In the genomic region with DNA sequence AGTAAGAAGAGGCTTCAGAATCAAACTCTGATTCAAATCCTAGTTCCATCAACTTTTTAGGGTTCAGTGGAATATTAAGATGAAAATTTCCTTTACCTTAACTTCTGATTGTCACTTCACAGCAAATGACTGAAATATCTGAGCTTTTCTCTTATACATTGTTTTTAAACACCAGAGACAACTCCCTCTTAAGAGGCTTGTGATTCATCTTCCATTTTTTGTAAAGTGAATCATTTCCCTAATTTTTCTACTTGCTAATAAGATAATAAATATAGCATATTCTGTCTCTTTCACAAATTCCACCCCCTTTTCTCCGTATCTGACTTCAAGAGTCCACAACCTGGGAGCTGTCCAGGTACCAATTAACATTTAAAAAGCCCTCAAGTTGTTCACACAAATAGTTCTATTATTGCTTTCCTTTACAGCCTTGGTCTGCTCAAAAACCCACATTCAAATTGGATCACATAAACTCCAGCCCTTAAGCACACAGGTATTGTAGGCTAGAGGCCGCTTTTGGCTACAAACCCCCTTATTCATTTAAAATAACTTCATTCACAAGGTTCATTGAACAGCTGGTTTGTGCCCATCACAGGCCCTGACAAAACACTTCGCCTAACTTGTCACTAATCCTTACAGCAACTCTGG, we compare ENCODE assay signal across 18 cellular contexts. TPM values are rescaled to one million over a fixed set of nuclear protein-coding genes. Genes with fewer than 3 reads are reported as not detected.
DNase-seq lines count a peak whose midpoint lies in the region; ATAC-seq, FAIRE-seq and TF ChIP-seq lines count a peak whose summit lies in the region.
"Had no signal": no experiment of that assay in that cellular context is flagged by ENCODE, and none has a peak within 500 bp of the region (broad histone marks: within the 10 kb centered on the region; RNA-seq: fewer than 3 reads in every experiment).

No MANE protein-coding gene starts in this region.

- 0 out of 4 replicates have a peak overlapping the region, but pooled peaks of 1 of the 2 experiments have one; percentile 50 for H4K8ac ChIP-seq in IMR-90 (ENCODE audit: low read depth in 2 of 2, low read length in 2 of 2)

- no peaks in the 10 kb centered on the region for H3K36me3 Mint-ChIP-seq in activated CD4-positive, alpha-beta T cell treated with anti-CD3 and anti-CD28 coated beads, Interleukin-2, amount 10 ng/mL, durations not matched to agents 7 days and 5 days (ENCODE audit: low read depth)
- H3K36me3 Mint-ChIP-seq: T-cell had no signal

- H3K9me3 ChIP-seq in IMR-90 (ENCODE audit: control insufficient read depth, insufficient read depth, low read length) (no peaks in the 10 kb centered on the region), endothelial cell of umbilical vein (replicated peaks; ENCODE audit: control insufficient read depth, insufficient read depth, low read length) (no peaks in the 10 kb centered on the region), osteoblast (ENCODE audit: low read depth, low read length) (no peaks in the 10 kb centered on the region)

- no peak overlapping the region for H2AFZ ChIP-seq in IMR-90 (replicated peaks; ENCODE audit: low read length, poor library complexity)
- no peak overlapping the region for H2AFZ ChIP-seq in endothelial cell of umbilical vein (ENCODE audit: low read depth, low read length)
- H2AFZ ChIP-seq in osteoblast (ENCODE audit: low read length): no peak overlapping the region

- no peak overlapping the region for H2AK9ac ChIP-seq in IMR-90 (replicated peaks; ENCODE audit: low read depth, low read length, poor library complexity)

- H3K23ac ChIP-seq in IMR-90 (ENCODE audit: low read depth, low read length): peak overlapping the region; percentile 51; the same call in 1 of the 2 replicates

- H4K20me1 ChIP-seq in IMR-90 (ENCODE audit: insufficient read depth, low read length) (no peaks in the 10 kb centered on the region), endothelial cell of umbilical vein (replicated peaks; ENCODE audit: control insufficient read depth, extremely low read depth, insufficient read depth, low read length) (no peaks in the 10 kb centered on the region), osteoblast (ENCODE audit: insufficient read depth, low read length) (no peaks in the 10 kb centered on the region)

- CTCF ChIA-PET in IMR-90 (lab: Yijun Ruan, JAX): no interaction called here
- CTCF ChIA-PET in endothelial cell of umbilical vein (lab: Charles Lee): interaction anchor here (0.5 to 2.8 kb wide), 6 partner anchors 11 to 527 kb away, joined by 3 to 15 read pairs (median 3); a partner anchor contains a TSS
- CTCF ChIA-PET in activated CD4-positive, alpha-beta T cell treated with anti-CD3 and anti-CD28 coated beads, Interleukin-2, amount 10 ng/mL, durations not matched to agents 7 days and 5 days (lab: Charles Lee): interaction anchor here (0.6 to 1.1 kb wide), 2 partner anchors 14 to 239 kb away, joined by 3 to 4 read pairs; a partner anchor contains a TSS

- no peaks in the 10 kb centered on the region for H3K36me3 ChIP-seq in IMR-90 (ENCODE audit: control insufficient read depth, insufficient read depth, low read length)
- no peaks in the 10 kb centered on the region for H3K36me3 ChIP-seq in endothelial cell of umbilical vein (ENCODE audit: control insufficient read depth in 2 of 2, extremely low read depth in 1 of 2, insufficient read depth in 2 of 2, low read length in 2 of 2)
- H3K36me3 ChIP-seq in osteoblast (ENCODE audit: insufficient read depth, low read length): no peaks in the 10 kb centered on the region

- intact Hi-C loops in IMR-90 (cut with micrococcal nuclease): no loop called here
- intact Hi-C loops in endothelial cell of umbilical vein (cut with micrococcal nuclease): no loop called here
- intact Hi-C loops in Right ventricle myocardium superior (cut with DNase I): no loop called here

- no peak overlapping the region for H3K27ac Mint-ChIP-seq in activated CD4-positive, alpha-beta T cell treated with anti-CD3 and anti-CD28 coated beads, Interleukin-2, amount 10 ng/mL, durations not matched to agents 7 days and 5 days
- H3K27ac Mint-ChIP-seq: CD4-positive, alpha-beta memory T cell; T-cell had no signal

- TF ChIP-seq POLR2A in IMR-90 (IDR thresholded peaks at IDR 0.05; ENCODE audit: low read depth, low read length): no peak
- no peak for TF ChIP-seq POLR2A in endothelial cell of umbilical vein (IDR thresholded peaks at IDR 0.05; ENCODE audit: low read depth, low read length)

- no peak overlapping the region for H3K4me2 ChIP-seq in IMR-90 (ENCODE audit: low read depth, low read length)
- no peak overlapping the region for H3K4me2 ChIP-seq in endothelial cell of umbilical vein (ENCODE audit: insufficient read depth, low read length)
- H3K4me2 ChIP-seq in osteoblast (ENCODE audit: insufficient read depth, low read length): no peak overlapping the region

- TF ChIP-seq RAD21 in IMR-90 (IDR thresholded peaks at IDR 0.05; ENCODE audit: low read length): no peak

- H3K4me1 Mint-ChIP-seq in activated CD4-positive, alpha-beta T cell treated with anti-CD3 and anti-CD28 coated beads, Interleukin-2, amount 10 ng/mL, durations not matched to agents 7 days and 5 days: peaks cover 22% of the 10 kb centered on the region
- H3K4me1 Mint-ChIP-seq: T-cell had no signal

- TF ChIP-seq CTCF in IMR-90 (conservative IDR thresholded peaks at IDR 0.05; ENCODE audit: low read depth, low read length) (no peak), endothelial cell of umbilical vein (IDR thresholded peaks at IDR 0.05; ENCODE audit: extremely low read depth in 1 of 2, insufficient read depth in 1 of 2, low read depth in 1 of 2, low read length in 2 of 2) (no peak), osteoblast (IDR thresholded peaks at IDR 0.05; ENCODE audit: extremely low read depth, low read depth, low read length) (no peak)

- no peaks in the 10 kb centered on the region for H3K9me3 Mint-ChIP-seq in activated CD4-positive, alpha-beta T cell treated with anti-CD3 and anti-CD28 coated beads, Interleukin-2, amount 10 ng/mL, durations not matched to agents 7 days and 5 days
- H3K9me3 Mint-ChIP-seq: T-cell had no signal

- in situ Hi-C loops in IMR-90 (cut with MboI; ENCODE audit: low sequenced_read_pairs): no loop called here

- H3K9me1 ChIP-seq in IMR-90 (ENCODE audit: insufficient read depth, low read length): no peaks in the 10 kb centered on the region
- H3K9me1 ChIP-seq in endothelial cell of umbilical vein (replicated peaks; ENCODE audit: control insufficient read depth, extremely low read depth, insufficient read depth, low read length): no peaks in the 10 kb centered on the region

- no peaks in the 10 kb centered on the region for H3K79me2 ChIP-seq in endothelial cell of umbilical vein (ENCODE audit: control insufficient read depth, insufficient read depth, low read length)
- H3K79me2 ChIP-seq in osteoblast (ENCODE audit: insufficient read depth, low read length): no peaks in the 10 kb centered on the region

- peak; percentile 19 for DNase-seq in ELR (ENCODE audit: low read depth)
- peak; percentile 41 for DNase-seq in IMR-90
- peak; percentile 6 for DNase-seq in endothelial cell of umbilical vein (ENCODE audit: low read depth, low spot score)
- DNase-seq in osteoblast (ENCODE audit: insufficient read length, low spot score, missing footprints): peak; percentile 89
- no peak for DNase-seq in activated CD4-positive, alpha-beta T cell treated with anti-CD3 and anti-CD28 coated beads, Interleukin-2, amount 10 ng/mL, durations not matched to agents 7 days and 5 days
- no peak for DNase-seq in Right ventricle myocardium superior
- no peak for DNase-seq in GOT3 (lab: John Stamatoyannopoulos, UW)
- DNase-seq: CD4-positive, alpha-beta memory T cell; NCI-H1105 treated with DMSO at 0.1 percent for 48 hours; NCI-H1694; NCI-H2081 treated with DMSO at 0.1 percent for 48 hours; SHP77; T-cell had no signal

- POLR2A ChIA-PET in IMR-90 (lab: Charles Lee; ENCODE audit: unreplicated experiment): no interaction called here
- POLR2A ChIA-PET in endothelial cell of umbilical vein (lab: Charles Lee): no interaction called here
- POLR2A ChIA-PET in activated CD4-positive, alpha-beta T cell treated with anti-CD3 and anti-CD28 coated beads, Interleukin-2, amount 10 ng/mL, durations not matched to agents 7 days and 5 days (lab: Charles Lee): no interaction called here

- H3K4me3 Mint-ChIP-seq in activated CD4-positive, alpha-beta T cell treated with anti-CD3 and anti-CD28 coated beads, Interleukin-2, amount 10 ng/mL, durations not matched to agents 7 days and 5 days: no peak overlapping the region
- H3K4me3 Mint-ChIP-seq: CD4-positive, alpha-beta memory T cell; T-cell had no signal

- FAIRE-seq in endothelial cell of umbilical vein (lab: Jason Lieb, UNC): no peak
- FAIRE-seq: GM12892, GM18507, H54 had no signal

- no peak for ATAC-seq in IMR-90 (ENCODE audit: low read depth)
- ATAC-seq in Right ventricle myocardium superior (ENCODE audit: poor library complexity): no peak
- ATAC-seq: T-cell had no signal

- H2BK120ac ChIP-seq in IMR-90 (ENCODE audit: low read depth, low read length): peak overlapping the region; percentile 38; the same call in 1 of the 2 replicates

- WGBS in IMR-90 (ENCODE audit: extremely low coverage in 2 of 2, insufficient read length in 1 of 2), 2 experiments: no CpG with 5 or more reads among the region's 3 CpGs

- H3K4ac ChIP-seq in IMR-90 (ENCODE audit: low read depth, low read length): peak overlapping the region; percentile 56; the same call in 1 of the 2 replicates

- no peak overlapping the region for H4K91ac ChIP-seq in IMR-90 (ENCODE audit: insufficient read depth, low read depth, low read length)

- no peak overlapping the region for H3K56ac ChIP-seq in IMR-90 (ENCODE audit: extremely low read depth, insufficient read depth, low read length)

- H2BK5ac ChIP-seq in IMR-90 (ENCODE audit: low read depth, low read length, poor library complexity, severe bottlenecking): no peak overlapping the region

- no peak overlapping the region for H2AK5ac ChIP-seq in IMR-90 (ENCODE audit: low read depth, low read length)

- no peak overlapping the region for H4K5ac ChIP-seq in IMR-90 (ENCODE audit: low read depth, low read length)

- H3K27me3 ChIP-seq in IMR-90 (ENCODE audit: control insufficient read depth, insufficient read depth, low read length): no peaks in the 10 kb centered on the region
- H3K27me3 ChIP-seq in endothelial cell of umbilical vein (ENCODE audit: control insufficient read depth in 2 of 2, insufficient read depth in 2 of 2, low read length in 2 of 2): no peaks in the 10 kb centered on the region
- no peaks in the 10 kb centered on the region for H3K27me3 ChIP-seq in osteoblast (ENCODE audit: insufficient read depth, low read length)

- no peak overlapping the region for H3K18ac ChIP-seq in IMR-90 (ENCODE audit: low read depth, low read length)

- dilution Hi-C loops in IMR-90 (cut with HindIII; ENCODE audit: low sequenced_read_pairs, unreplicated experiment): no loop called here
- dilution Hi-C loops in endothelial cell of umbilical vein (cut with MboI; ENCODE audit: extremely low pct_ligation_motif_present, low sequenced_read_pairs): no loop called here

- H3K9ac ChIP-seq in IMR-90 (ENCODE audit: low read depth, low read length) (no peak overlapping the region), endothelial cell of umbilical vein (replicated peaks; ENCODE audit: extremely low read depth, insufficient read depth, low read length) (no peak overlapping the region)

- H3K14ac ChIP-seq in IMR-90 (replicated peaks; ENCODE audit: low read depth, low read length): no peak overlapping the region

- H3K27ac ChIP-seq in IMR-90 (ENCODE audit: insufficient read depth, low read length): no peak overlapping the region
- no peak overlapping the region for H3K27ac ChIP-seq in endothelial cell of umbilical vein (ENCODE audit: insufficient read depth, low read depth, low read length)
- no peak overlapping the region for H3K27ac ChIP-seq in osteoblast (ENCODE audit: low read depth, low read length)
- H3K27ac ChIP-seq: SK-N-MC had no signal

- BruUV-seq in IMR-90 (replicated peaks; lab: Mats Ljungman, UMichigan) (no TSS peak), endothelial cell of umbilical vein (replicated peaks; lab: Mats Ljungman, UMichigan) (no TSS peak)

- peaks cover 8% of the 10 kb centered on the region for H3K4me1 ChIP-seq in IMR-90 (ENCODE audit: control insufficient read depth, insufficient read depth, low read length)
- H3K4me1 ChIP-seq in endothelial cell of umbilical vein (ENCODE audit: control insufficient read depth, extremely low read depth, insufficient read depth, low read length): peaks cover 4% of the 10 kb centered on the region
- H3K4me1 ChIP-seq in osteoblast (ENCODE audit: insufficient read depth, low read length): peaks cover 13% of the 10 kb centered on the region

- peak overlapping the region; percentile 25; the same call in 1 of the 2 replicates for H2BK20ac ChIP-seq in IMR-90 (ENCODE audit: low read depth, low read length)

- H3K27me3 Mint-ChIP-seq in activated CD4-positive, alpha-beta T cell treated with anti-CD3 and anti-CD28 coated beads, Interleukin-2, amount 10 ng/mL, durations not matched to agents 7 days and 5 days: peaks cover 22% of the 10 kb centered on the region

- H3K4me3 ChIP-seq in IMR-90 (ENCODE audit: insufficient read depth, low read depth, low read length) (no peak overlapping the region), endothelial cell of umbilical vein (replicated peaks in 1 of 3; ENCODE audit: insufficient read depth in 1 of 3, low read depth in 1 of 3, low read length in 3 of 3) (no peak overlapping the region), osteoblast (ENCODE audit: insufficient read depth, low read length) (no peak overlapping the region)
- H3K4me3 ChIP-seq: K562, SK-N-MC had no signal

- H2BK15ac ChIP-seq in IMR-90 (ENCODE audit: low read depth, low read length): no peak overlapping the region

- no peaks in the 10 kb centered on the region for H3K79me1 ChIP-seq in IMR-90 (ENCODE audit: low read depth in 1 of 2, low read length in 2 of 2)

RNA-seq across cellular contexts. Expression of a gene that starts 14.1 kb away (rescaled TPM):
- total RNA-seq in IMR-90 (2012; rRNA removed) (29.9 and 53.3 TPM in 2 replicates), endothelial cell of umbilical vein (68.9 and 77.7 TPM in 2 replicates), osteoblast (33.6 and 36.6 TPM in 2 replicates), Right ventricle myocardium superior (30.0 TPM)
- polyA plus RNA-seq in IMR-90 (2012; rRNA removed) (24.4 and 32.4 TPM in 2 replicates), endothelial cell of umbilical vein (6.5 and 9.4 TPM in 2 replicates)
- polyA plus RNA-seq in IMR-90 (2012; cell fraction: cytosol; rRNA removed): 2.2 and 4.9 TPM in 2 replicates
- 5.3 and 43.5 TPM in 2 replicates for polyA plus RNA-seq in IMR-90 (2012; cell fraction: nucleus; rRNA removed; ENCODE audit: low replicate concordance)
- polyA plus RNA-seq in endothelial cell of umbilical vein (2011; cell fraction: cytosol; rRNA removed): 14.3 and 14.9 TPM in 2 replicates
- 46.1 and 60.5 TPM in 2 replicates for polyA plus RNA-seq in endothelial cell of umbilical vein (2011; cell fraction: nucleus; rRNA removed)
- 71.3 and 93.8 TPM in 2 replicates for polyA plus RNA-seq in endothelial cell of umbilical vein (2012)
- polyA minus RNA-seq in endothelial cell of umbilical vein: 15.0 and 16.8 TPM in 2 replicates
- polyA minus RNA-seq in endothelial cell of umbilical vein (2011; cell fraction: cytosol; rRNA and poly(A)+ RNA removed): 19.9 TPM
- 12.8 and 16.6 TPM in 2 replicates for polyA minus RNA-seq in endothelial cell of umbilical vein (2011; cell fraction: nucleus; rRNA and poly(A)+ RNA removed)
- 10 to 100 TPM; 67.9 to 73.7 TPM for total RNA-seq in activated CD4-positive, alpha-beta T cell treated with anti-CD3 and anti-CD28 coated beads, Interleukin-2, amount 10 ng/mL, durations not matched to agents 7 days and 5 days

RNA-seq across cellular contexts. Expression of a gene that starts 21.2 kb away (rescaled TPM):
- 12.2 and 18.6 TPM in 2 replicates for total RNA-seq in IMR-90 (2012; rRNA removed)
- 9.9 and 12.3 TPM in 2 replicates for polyA plus RNA-seq in IMR-90 (2012; rRNA removed)
- polyA plus RNA-seq in IMR-90 (2012; cell fraction: cytosol; rRNA removed): 1.4 and 1.9 TPM in 2 replicates
- polyA plus RNA-seq in IMR-90 (2012; cell fraction: nucleus; rRNA removed; ENCODE audit: low replicate concordance): 1.4 and 13.4 TPM in 2 replicates
- total RNA-seq in endothelial cell of umbilical vein: 30.8 and 30.9 TPM in 2 replicates
- 5.7 and 7.8 TPM in 2 replicates for polyA plus RNA-seq in endothelial cell of umbilical vein
- polyA plus RNA-seq in endothelial cell of umbilical vein (2011; cell fraction: cytosol; rRNA removed): 10.9 and 11.4 TPM in 2 replicates
- 19.3 and 27.1 TPM in 2 replicates for polyA plus RNA-seq in endothelial cell of umbilical vein (2011; cell fraction: nucleus; rRNA removed)
- polyA plus RNA-seq in endothelial cell of umbilical vein (2012): 17.1 and 24.9 TPM in 2 replicates
- 8.2 and 9.0 TPM in 2 replicates for polyA minus RNA-seq in endothelial cell of umbilical vein
- 29.9 TPM for polyA minus RNA-seq in endothelial cell of umbilical vein (2011; cell fraction: cytosol; rRNA and poly(A)+ RNA removed)
- 10.8 and 15.6 TPM in 2 replicates for polyA minus RNA-seq in endothelial cell of umbilical vein (2011; cell fraction: nucleus; rRNA and poly(A)+ RNA removed)
- total RNA-seq in osteoblast: 22.1 TPM in 2 replicates
- total RNA-seq in activated CD4-positive, alpha-beta T cell treated with anti-CD3 and anti-CD28 coated beads, Interleukin-2, amount 10 ng/mL, durations not matched to agents 7 days and 5 days: 10 to 100 TPM; 58.2 to 69.5 TPM
- total RNA-seq in Right ventricle myocardium superior: 12.1 TPM

RNA-seq across cellular contexts. Expression of a gene that starts 56.5 kb away (rescaled TPM):
- total RNA-seq in IMR-90 (2012; rRNA removed) (123 and 141 TPM in 2 replicates), endothelial cell of umbilical vein (48.0 and 48.8 TPM in 2 replicates), osteoblast (106 and 109 TPM in 2 replicates), Right ventricle myocardium superior (56.0 TPM)
- polyA plus RNA-seq in IMR-90 (2012; rRNA removed) (95.3 and 115 TPM in 2 replicates), endothelial cell of umbilical vein (41.3 and 43.1 TPM in 2 replicates)
- 87.6 and 167 TPM in 2 replicates for polyA plus RNA-seq in IMR-90 (2012; cell fraction: cytosol; rRNA removed)
- 24.9 and 50.0 TPM in 2 replicates for polyA plus RNA-seq in IMR-90 (2012; cell fraction: nucleus; rRNA removed; ENCODE audit: low replicate concordance)
- 41.4 and 42.2 TPM in 2 replicates for polyA plus RNA-seq in endothelial cell of umbilical vein (2011; cell fraction: cytosol; rRNA removed)
- 16.8 and 18.7 TPM in 2 replicates for polyA plus RNA-seq in endothelial cell of umbilical vein (2011; cell fraction: nucleus; rRNA removed)
- polyA plus RNA-seq in endothelial cell of umbilical vein (2012): 61.2 and 72.5 TPM in 2 replicates
- 23.3 and 24.1 TPM in 2 replicates for polyA minus RNA-seq in endothelial cell of umbilical vein
- 30.9 TPM for polyA minus RNA-seq in endothelial cell of umbilical vein (2011; cell fraction: cytosol; rRNA and poly(A)+ RNA removed)
- polyA minus RNA-seq in endothelial cell of umbilical vein (2011; cell fraction: nucleus; rRNA and poly(A)+ RNA removed): 5.1 and 7.0 TPM in 2 replicates
- 10 to 100 TPM; 15.7 to 16.9 TPM for total RNA-seq in activated CD4-positive, alpha-beta T cell treated with anti-CD3 and anti-CD28 coated beads, Interleukin-2, amount 10 ng/mL, durations not matched to agents 7 days and 5 days

Comparison
In these comparisons a context has a peak if more than half of its experiments do, and no peak if none do; other contexts are left out.
1. DNase-seq: peak in ELR (single experiment), IMR-90 (single experiment), endothelial cell of umbilical vein (single experiment) and osteoblast (single experiment); none in activated CD4-positive, alpha-beta T cell treated with anti-CD3 and anti-CD28 coated beads, Interleukin-2, amount 10 ng/mL, durations not matched to agents 7 days and 5 days (single experiment), Right ventricle myocardium superior (single experiment) and GOT3 (single experiment).